Comparison of ENCODE assay signal across 13 cellular contexts in the genomic region with DNA sequence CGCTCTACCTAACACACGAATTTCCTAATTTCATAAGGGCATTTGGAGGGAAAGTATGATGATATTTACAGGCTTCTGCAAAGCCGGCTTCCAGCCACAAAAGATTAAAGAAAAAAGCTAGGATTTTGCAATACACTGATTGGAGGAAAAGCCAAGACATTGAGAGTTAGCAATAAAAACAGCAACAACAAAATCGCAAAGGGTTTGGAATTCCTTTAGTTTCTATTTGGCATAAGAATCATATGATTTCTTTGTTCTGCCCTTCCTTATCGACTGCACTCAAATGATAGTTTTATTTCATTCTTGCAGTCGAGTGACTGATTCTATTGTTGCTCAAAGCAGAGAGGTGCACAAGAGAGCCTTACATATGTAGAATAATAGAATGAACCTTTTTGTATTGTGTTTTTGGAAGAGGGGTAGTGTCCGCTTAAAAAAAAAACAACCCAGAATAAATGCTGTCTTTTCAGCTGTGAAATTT. TPM values are rescaled to one million over a fixed set of nuclear protein-coding genes. Genes with fewer than 3 reads are reported as not detected.
DNase-seq lines count a peak whose midpoint lies in the region; ATAC-seq and TF ChIP-seq lines count a peak whose summit lies in the region.
"Had no signal": no experiment of that assay in that cellular context is flagged by ENCODE, and none has a peak within 500 bp of the region (broad histone marks: within the 10 kb centered on the region; RNA-seq: fewer than 3 reads in every experiment).

No MANE protein-coding gene starts in this region.

- no peaks in the 10 kb centered on the region for H3K9me3 ChIP-seq in heart right ventricle
- no peaks in the 10 kb centered on the region for H3K9me3 ChIP-seq in osteoblast (ENCODE audit: low read depth, low read length)
- no peaks in the 10 kb centered on the region for H3K9me3 ChIP-seq in vagina

- no peak for TF ChIP-seq CTCF in heart right ventricle (IDR thresholded peaks at IDR 0.05)
- TF ChIP-seq CTCF in endothelial cell (IDR thresholded peaks at IDR 0.05; ENCODE audit: unreplicated experiment), result no peak
- no peak for TF ChIP-seq CTCF in osteoblast (IDR thresholded peaks at IDR 0.05; ENCODE audit: extremely low read depth, low read depth, low read length)
- no peak for TF ChIP-seq CTCF in vagina (IDR thresholded peaks at IDR 0.05)

- H4K20me1 ChIP-seq in osteoblast (ENCODE audit: insufficient read depth, low read length), result no peaks in the 10 kb centered on the region

- H3K79me2 ChIP-seq in osteoblast (ENCODE audit: insufficient read depth, low read length), result peaks cover 35% of the 10 kb centered on the region

- DNase-seq in heart right ventricle (no peak), cardiac septum (ENCODE audit: low spot score) (no peak), endothelial cell (ENCODE audit: low spot score) (no peak), osteoblast (ENCODE audit: insufficient read length, low spot score, missing footprints) (no peak), vagina (ENCODE audit: extremely low spot score in 2 of 2) (no peak), GDM1 (lab: John Stamatoyannopoulos, UW) (no peak)
- DNase-seq in activated T-cell treated with anti-CD3 and anti-CD28 coated beads, Interleukin-2, amount 50 U/mL, for 1 hour, result no peak
- DNase-seq: EL, NCI-H1930, OCI-M1 had no signal

- peak overlapping the region; percentile 73 for H3K4me2 ChIP-seq in osteoblast (ENCODE audit: insufficient read depth, low read length)

- intact Hi-C loops in heart right ventricle (cut with DNase I) (loop anchor here in 4 of 10 donors (5.0 to 10.0 kb wide), 6 partner anchors 52 to 194 kb away; no protein-coding TSS in a partner anchor), cardiac septum (cut with DNase I) (loop anchor here (5.0 kb wide), 1 partner anchor 73 kb away; no protein-coding TSS in a partner anchor), vagina (cut with DNase I) (no loop called here)

- peaks cover 0 to 6% (median 0%) of the 10 kb centered on the region in 9 donors for H3K36me3 ChIP-seq in heart right ventricle
- H3K36me3 ChIP-seq in osteoblast (ENCODE audit: insufficient read depth, low read length), result peaks cover 8% of the 10 kb centered on the region
- no peaks in the 10 kb centered on the region for H3K36me3 ChIP-seq in vagina

- H3K4me3 Mint-ChIP-seq in endothelial cell (ENCODE audit: unreplicated experiment), result no peak overlapping the region

- H3K27ac ChIP-seq in heart right ventricle (peak overlapping the region in 9 of 10 donors; percentile 6 to 100 (median 46)), osteoblast (ENCODE audit: low read depth, low read length) (no peak overlapping the region), vagina (peak overlapping the region; percentile 100)

- H3K4me3 ChIP-seq in heart right ventricle, result peak overlapping the region in 4 of 10 donors; percentile 12 to 27 (median 20)
- H3K4me3 ChIP-seq in osteoblast (ENCODE audit: insufficient read depth, low read length), result peak overlapping the region; percentile 24
- no peak overlapping the region for H3K4me3 ChIP-seq in vagina

- 36 to 42% methylated on average over 7 of the region's 7 CpGs for WGBS in heart right ventricle, 2 donors

- H3K27me3 Mint-ChIP-seq in endothelial cell (ENCODE audit: unreplicated experiment), result peaks cover 18% of the 10 kb centered on the region

- H3K36me3 Mint-ChIP-seq in endothelial cell (ENCODE audit: low read depth, unreplicated experiment), result peaks cover 6% of the 10 kb centered on the region

- no peaks in the 10 kb centered on the region for H3K27me3 ChIP-seq in heart right ventricle
- H3K27me3 ChIP-seq in osteoblast (ENCODE audit: insufficient read depth, low read length), result no peaks in the 10 kb centered on the region
- no peaks in the 10 kb centered on the region for H3K27me3 ChIP-seq in vagina

- peak overlapping the region; percentile 53 for H2AFZ ChIP-seq in osteoblast (ENCODE audit: low read length)

- TF ChIP-seq POLR2A in vagina (IDR thresholded peaks at IDR 0.05), result no peak

- H3K4me1 Mint-ChIP-seq in endothelial cell (ENCODE audit: unreplicated experiment), result peaks cover 62% of the 10 kb centered on the region

- H3K4me1 ChIP-seq in heart right ventricle (peaks cover 8 to 66% (median 56%) of the 10 kb centered on the region in 9 donors), osteoblast (ENCODE audit: insufficient read depth, low read length) (peaks cover 37% of the 10 kb centered on the region), vagina (peaks cover 70% of the 10 kb centered on the region)

- H3K9me3 Mint-ChIP-seq in endothelial cell (ENCODE audit: unreplicated experiment), result no peaks in the 10 kb centered on the region

- ATAC-seq in heart right ventricle (no peak), GM18858 (IDR thresholded peaks at IDR 0.05; ENCODE audit: unreplicated experiment) (no peak)
- ATAC-seq: left lobe of liver, sciatic nerve had no signal

- peak overlapping the region; percentile 89 for H3K27ac Mint-ChIP-seq in endothelial cell (ENCODE audit: unreplicated experiment)

RNA-seq across cellular contexts. Expression of gene ZNF532, which starts 3.9 kb away (rescaled TPM):
- total RNA-seq in heart right ventricle (10 to 100 TPM; 53.4 to 71.4 (median 66.8) TPM), cardiac septum (71.8 TPM), endothelial cell (ENCODE audit: unreplicated experiment) (178 TPM), osteoblast (49.6 and 51.6 TPM in 2 replicates), vagina (77.1 TPM)
- 10 to 100 TPM; 13.8 to 26.0 TPM for polyA plus RNA-seq in heart right ventricle
